In genomic region chr9:137188490-137189296, GRCh38 we compare ENCODE assay signal across 8 cellular contexts. TPM values are rescaled to one million over a fixed set of nuclear protein-coding genes. Genes with fewer than 3 reads are reported as not detected.
A peak's percentile ranks its signal among the peaks of the same experiment; 100 is the strongest.
DNase-seq lines count a peak whose midpoint lies in the region; ATAC-seq, FAIRE-seq and TF ChIP-seq lines count a peak whose summit lies in the region.

Gene ANAPC2 (minus strand): TSS chr9:137188560. CDS start chr9:137188532, 28 bp downstream.
Gene SSNA1 (plus strand): TSS chr9:137188676. CDS start chr9:137188727, 51 bp downstream.

- TF ChIP-seq CTCF in GM10248 (IDR thresholded peaks at IDR 0.05; ENCODE audit: control extremely low read depth, extremely low read depth, low read depth, missing control alignments) (peak; percentile 49), HFF-Myc (IDR thresholded peaks at IDR 0.05; ENCODE audit: low read depth, low read length, missing control alignments) (peak; percentile 37), pancreas (IDR thresholded peaks at IDR 0.05) (peak in 1 of 4 donors; percentile 14), tibial artery (IDR thresholded peaks at IDR 0.05) (peak; percentile 13 to 16)

- H3K4me1 ChIP-seq in pancreas (peaks cover 30 to 50% (median 35%) of the 10 kb centered on the region in 3 donors), tibial artery (peaks cover 16 to 52% (median 40%) of the 10 kb centered on the region in 4 donors)

- H3K27me3 ChIP-seq in pancreas, result no peaks in the 10 kb centered on the region
- no peaks in the 10 kb centered on the region for H3K27me3 ChIP-seq in tibial artery

- H3K27ac Mint-ChIP-seq in activated naive CD8-positive, alpha-beta T cell, result peak within 1 kb of the TSS; percentile 92

- 0% methylated on average over 80 to 98 of the region's 98 CpGs for WGBS in pancreas, 2 donors

- POLR2A ChIA-PET in GM10248 (lab: Yijun Ruan, JAX), result interaction anchor here (0.9 to 1.8 kb wide), 7 partner anchors 10 to 59 kb away, joined by 4 to 9 read pairs (median 6); partner anchors contain the start of genes TPRN and TUBB4B

- H3K27ac ChIP-seq in pancreas, result peak within 1 kb of the TSS; percentile 86 to 97 (median 92)
- peak within 1 kb of the TSS; percentile 84 to 90 for H3K27ac ChIP-seq in tibial artery

- H3K4me1 Mint-ChIP-seq in activated naive CD8-positive, alpha-beta T cell (ENCODE audit: low read depth), result peaks cover 22% of the 10 kb centered on the region

- no peaks in the 10 kb centered on the region for H3K36me3 Mint-ChIP-seq in activated naive CD8-positive, alpha-beta T cell

- peaks cover 0 to 16% (median 5%) of the 10 kb centered on the region in 3 donors for H3K36me3 ChIP-seq in pancreas
- peaks cover 29 to 61% (median 49%) of the 10 kb centered on the region in 3 donors for H3K36me3 ChIP-seq in tibial artery

- H3K4me3 ChIP-seq in HFF-Myc (replicated peaks; ENCODE audit: low read depth, low read length) (peak within 1 kb of the TSS; percentile 94), pancreas (peak within 1 kb of the TSS; percentile 86 to 97 (median 89)), tibial artery (peak within 1 kb of the TSS; percentile 86 to 91)

- H3K9me3 Mint-ChIP-seq in activated naive CD8-positive, alpha-beta T cell (ENCODE audit: low read depth), result no peaks in the 10 kb centered on the region

- FAIRE-seq in pancreas (lab: Jason Lieb, UNC), result no peak

- intact Hi-C loops in head of caudate nucleus (cut with DNase I), result loop anchor here (5.0 to 10.0 kb wide), 2 partner anchors 39 to 64 kb away; partner anchors contain the start of genes CYSRT1 and RNF224
- intact Hi-C loops in pancreas (cut with DNase I), result loop anchor here in 1 of 3 donors (5.0 kb wide), 1 partner anchor 71 kb away; no protein-coding TSS in a partner anchor
- intact Hi-C loops in tibial artery (cut with DNase I; ENCODE audit: low total_unique reads), result loop anchor here (5.0 kb wide), 1 partner anchor 34 kb away; the partner anchor contains the start of gene RNF208

- H3K4me3 Mint-ChIP-seq in activated naive CD8-positive, alpha-beta T cell, result peak within 1 kb of the TSS; percentile 96

- H3K9me3 ChIP-seq in pancreas (no peaks in the 10 kb centered on the region), tibial artery (no peaks in the 10 kb centered on the region)

- CTCF ChIA-PET in GM10248 (lab: Yijun Ruan, JAX), result interaction anchor here (0.8 to 3.3 kb wide), 32 partner anchors 8 to 125 kb away, joined by 3 to 24 read pairs (median 4); partner anchors contain the start of genes CYSRT1, MAN1B1, RNF208 and RNF224

- ATAC-seq in pancreas, result peak; percentile 82 to 87 (median 86)

- H3K27me3 Mint-ChIP-seq in activated naive CD8-positive, alpha-beta T cell, result no peaks in the 10 kb centered on the region

- DNase-seq in GM10248 (ENCODE audit: extremely low spot score) (peak; percentile 97), HFF-Myc (ENCODE audit: extremely low read depth, low read depth) (peak; percentile 75), NAMALWA (ENCODE audit: low spot score) (peak; percentile 95), SKM-1 (lab: John Stamatoyannopoulos, UW; ENCODE audit: unreplicated experiment) (peak; percentile 87), head of caudate nucleus (peak; percentile 85 to 97 (median 93)), pancreas (peak; percentile 90 to 99 (median 96)), tibial artery (peak; percentile 88 to 94)

RNA-seq across cellular contexts. Expression of gene ANAPC2, which starts in this region (rescaled TPM):
- total RNA-seq in pancreas, result 10 to 100 TPM; 22.2 to 39.4 (median 31.5) TPM
- polyA plus RNA-seq in pancreas, result 100 to 1,000 TPM in 1 of 2 donors, 10 to 100 TPM in 1; 99.9 to 122 TPM

RNA-seq across cellular contexts. Expression of gene SSNA1, which starts in this region (rescaled TPM):
- 10 to 100 TPM; 30.8 to 45.2 (median 38.3) TPM for total RNA-seq in pancreas
- polyA plus RNA-seq in pancreas, result 10 to 100 TPM; 67.4 to 81.0 TPM

Comparison
In these comparisons a context has a peak if more than half of its experiments do, and no peak if none do; other contexts are left out.
1. Peak in every context shown above with its lines: DNase-seq, ATAC-seq, H3K4me3 ChIP-seq and H3K27ac ChIP-seq.